Comparison of ENCODE assay signal across 9 cellular contexts in genomic region chr10:132330486-132330833, GRCh38. TPM values are rescaled to one million over a fixed set of nuclear protein-coding genes. Genes with fewer than 3 reads are reported as not detected.
DNase-seq lines count a peak whose midpoint lies in the region; ATAC-seq and TF ChIP-seq lines count a peak whose summit lies in the region.
"Had no signal": no experiment of that assay in that cellular context is flagged by ENCODE, and none has a peak within 500 bp of the region (broad histone marks: within the 10 kb centered on the region; RNA-seq: fewer than 3 reads in every experiment).

No MANE protein-coding gene starts in this region.

- POLR2A ChIA-PET in SK-N-SH (lab: Yijun Ruan, JAX): no interaction called here
- POLR2A ChIA-PET in WTC11 (lab: Charles Lee): interaction anchor here (0.7 kb wide), 1 partner anchor 29 kb away, joined by 4 read pairs; no protein-coding TSS in a partner anchor

- in situ Hi-C loops in G401 (cut with HindIII; ENCODE audit: low sequenced_read_pairs) (no loop called here), GM13977 (cut with MboI; ENCODE audit: low pct_unique_long_range_greater_than_20kb, low sequenced_read_pairs, unreplicated experiment) (no loop called here)

- no peak for TF ChIP-seq RAD21 in SK-N-SH (IDR thresholded peaks at IDR 0.05; ENCODE audit: low read length)

- H3K36me3 ChIP-seq in SK-N-SH (replicated peaks in 1 of 2; ENCODE audit: control insufficient read depth in 1 of 2, insufficient read depth in 2 of 2, low read length in 1 of 2): peaks cover 8 to 24% of the 10 kb centered on the region in 2 experiments

- 73% methylated on average over 8 of the region's 8 CpGs for whole genome bisulfite sequencing in SK-N-SH (ENCODE audit: low lambda C conversion rate)

- H3K27me3 Mint-ChIP-seq in WTC11 (ENCODE audit: low read depth) (peaks cover 12% of the 10 kb centered on the region), glutamatergic neuron (ENCODE audit: unreplicated experiment) (no peaks in the 10 kb centered on the region)

- no peaks in the 10 kb centered on the region for H3K9me3 ChIP-seq in SK-N-SH

- H3K9me2 ChIP-seq in SK-N-SH: no peaks in the 10 kb centered on the region

- TF ChIP-seq CTCF in SK-N-SH (IDR thresholded peaks at IDR 0.05) (no peak), WTC11 (IDR thresholded peaks at IDR 0.05) (no peak), glutamatergic neuron (IDR thresholded peaks at IDR 0.05; ENCODE audit: partially characterized antibody, unreplicated experiment) (no peak), GM13977 (IDR thresholded peaks at IDR 0.05; ENCODE audit: extremely low read depth, insufficient read depth, missing control alignments) (no peak)

- CTCF ChIA-PET in SK-N-SH (lab: Yijun Ruan, JAX): no interaction called here
- CTCF ChIA-PET in WTC11 (lab: Charles Lee): interaction anchor here (0.7 kb wide), 1 partner anchor 30 kb away, joined by 3 read pairs; no protein-coding TSS in a partner anchor

- peaks cover 7% of the 10 kb centered on the region for H3F3A ChIP-seq in SK-N-SH (replicated peaks; ENCODE audit: insufficient read depth)

- H2AFZ ChIP-seq in SK-N-SH (ENCODE audit: low read depth): no peak overlapping the region

- DNase-seq in SK-N-SH: no peak
- no peak for DNase-seq in WTC11 (ENCODE audit: low spot score)
- no peak for DNase-seq in glutamatergic neuron
- DNase-seq in stimulated activated effector memory CD8-positive, alpha-beta T cell treated with anti-CD3 and anti-CD28 coated beads, Interleukin-12 subunit alpha, Interleukin-12 subunit beta, amount 100 ng/mL, for 72 hours (ENCODE audit: low spot score in 2 of 2): no peak
- no peak for DNase-seq in G401 (ENCODE audit: low spot score)
- no peak for DNase-seq in GM13977 (ENCODE audit: low spot score)
- DNase-seq in NCI-H2081 (lab: John Stamatoyannopoulos, UW): no peak
- DNase-seq: NCI-H345 had no signal

- peak overlapping the region; percentile 91 for H3K4me2 ChIP-seq in SK-N-SH

- peaks cover 36% of the 10 kb centered on the region for H3K4me1 Mint-ChIP-seq in WTC11
- H3K4me1 Mint-ChIP-seq in glutamatergic neuron (ENCODE audit: low read depth, unreplicated experiment): peaks cover 21% of the 10 kb centered on the region
- peaks cover 67% of the 10 kb centered on the region for H3K4me1 Mint-ChIP-seq in stimulated activated effector memory CD8-positive, alpha-beta T cell treated with anti-CD3 and anti-CD28 coated beads, Interleukin-12 subunit alpha, Interleukin-12 subunit beta, amount 100 ng/mL, for 72 hours

- H3K27me3 ChIP-seq in SK-N-SH (ENCODE audit: insufficient read depth): no peaks in the 10 kb centered on the region

- ATAC-seq in SK-N-SH treated with all-trans-retinoic acid at 6 μM for 48 hours (no peak), WTC11 (no peak)
- ATAC-seq in stimulated activated effector memory CD8-positive, alpha-beta T cell treated with anti-CD3 and anti-CD28 coated beads, Interleukin-12 subunit alpha, Interleukin-12 subunit beta, amount 100 ng/mL, for 72 hours: no peak

- TF ChIP-seq EP300 in SK-N-SH (IDR thresholded peaks at IDR 0.05; ENCODE audit: borderline replicate concordance in 1 of 2, low read depth in 1 of 2, low read length in 1 of 2): no peak

- H3K4me1 ChIP-seq in SK-N-SH (ENCODE audit: control insufficient read depth in 1 of 2, insufficient read depth in 2 of 2, low read depth in 1 of 2, low read length in 1 of 2): peaks cover 0 to 30% of the 10 kb centered on the region in 2 experiments; a peak in 3 of 4 replicates

- no peaks in the 10 kb centered on the region for H4K20me1 ChIP-seq in SK-N-SH (ENCODE audit: insufficient read depth)

- H3K27ac Mint-ChIP-seq in WTC11 (no peak overlapping the region), glutamatergic neuron (ENCODE audit: unreplicated experiment) (no peak overlapping the region)
- H3K27ac Mint-ChIP-seq in stimulated activated effector memory CD8-positive, alpha-beta T cell treated with anti-CD3 and anti-CD28 coated beads, Interleukin-12 subunit alpha, Interleukin-12 subunit beta, amount 100 ng/mL, for 72 hours: peak overlapping the region; percentile 96

- H3K4me3 Mint-ChIP-seq in WTC11 (peak overlapping the region; percentile 92), glutamatergic neuron (ENCODE audit: unreplicated experiment) (peak overlapping the region; percentile 99)
- H3K4me3 Mint-ChIP-seq in stimulated activated effector memory CD8-positive, alpha-beta T cell treated with anti-CD3 and anti-CD28 coated beads, Interleukin-12 subunit alpha, Interleukin-12 subunit beta, amount 100 ng/mL, for 72 hours: peak overlapping the region; percentile 85

- H3K36me3 Mint-ChIP-seq in WTC11 (peaks cover 23% of the 10 kb centered on the region), glutamatergic neuron (ENCODE audit: unreplicated experiment) (peaks cover 5% of the 10 kb centered on the region)
- peaks cover 70% of the 10 kb centered on the region for H3K36me3 Mint-ChIP-seq in stimulated activated effector memory CD8-positive, alpha-beta T cell treated with anti-CD3 and anti-CD28 coated beads, Interleukin-12 subunit alpha, Interleukin-12 subunit beta, amount 100 ng/mL, for 72 hours

- peaks cover 71% of the 10 kb centered on the region for H3K79me2 ChIP-seq in SK-N-SH (ENCODE audit: insufficient read depth)

- peak overlapping the region; percentile 60 to 62; a peak in 3 of 4 replicates for H3K27ac ChIP-seq in SK-N-SH (ENCODE audit: low read depth in 2 of 2, low read length in 1 of 2)

- peak overlapping the region; percentile 81 to 91 for H3K4me3 ChIP-seq in SK-N-SH (ENCODE audit: low read depth in 2 of 2, low read length in 1 of 2)

- peak overlapping the region; percentile 93; the same call in 1 of the 2 replicates for H3K9ac ChIP-seq in SK-N-SH

- 0 out of 2 replicates have a peak, but pooled peaks cover 6% of the 10 kb centered on the region for H3K9me3 Mint-ChIP-seq in WTC11
- peaks cover 12% of the 10 kb centered on the region for H3K9me3 Mint-ChIP-seq in glutamatergic neuron (ENCODE audit: unreplicated experiment)
- H3K9me3 Mint-ChIP-seq in stimulated activated effector memory CD8-positive, alpha-beta T cell treated with anti-CD3 and anti-CD28 coated beads, Interleukin-12 subunit alpha, Interleukin-12 subunit beta, amount 100 ng/mL, for 72 hours: no peaks in the 10 kb centered on the region

TF ChIP-seq in SK-N-SH, 30 proteins besides CTCF, POLR2A, EP300 and RAD21:
- TF ChIP-seq TEAD4 (IDR thresholded peaks at IDR 0.05; ENCODE audit: borderline replicate concordance, insufficient read depth): no peak
- no peak for TF ChIP-seq JUND (IDR thresholded peaks at IDR 0.05)
- no peak for TF ChIP-seq RCOR1 (IDR thresholded peaks at IDR 0.05; ENCODE audit: low read length)
- TF ChIP-seq RXRA (IDR thresholded peaks at IDR 0.05; ENCODE audit: borderline replicate concordance, low read depth): no peak
- no peak for TF ChIP-seq MEF2A (IDR thresholded peaks at IDR 0.05; ENCODE audit: borderline replicate concordance, low read depth)
- no peak for TF ChIP-seq TAF1 (IDR thresholded peaks at IDR 0.05; ENCODE audit: borderline replicate concordance, low read depth, low read length)

TF ChIP-seq in SK-N-SH treated with all-trans-retinoic acid at 6 μM for 48 hours, 23 proteins besides CTCF, POLR2A, EP300 and RAD21:
- TF ChIP-seq ZNF565 (CRISPR knock-in tag; conservative IDR thresholded peaks at IDR 0.05; ENCODE audit: low read depth) (no peak), PATZ1 (CRISPR knock-in tag; IDR thresholded peaks at IDR 0.05; ENCODE audit: borderline replicate concordance) (no peak), ESRRG (CRISPR knock-in tag; IDR thresholded peaks at IDR 0.05) (no peak)

TF ChIP-seq in WTC11, 78 proteins besides CTCF, POLR2A, EP300 and RAD21 (continues in another document):
- TF ChIP-seq SMAD3 (CRISPR knock-in tag; IDR thresholded peaks at IDR 0.05; ENCODE audit: borderline replicate concordance) (no peak), ZNF263 (CRISPR knock-in tag; IDR thresholded peaks at IDR 0.05; ENCODE audit: low read depth) (no peak), TEAD1 (CRISPR knock-in tag; IDR thresholded peaks at IDR 0.05) (no peak), ATF1 (CRISPR knock-in tag; IDR thresholded peaks at IDR 0.05) (no peak), FOXK1 (CRISPR knock-in tag; IDR thresholded peaks at IDR 0.05) (no peak), ZNF219 (CRISPR knock-in tag; IDR thresholded peaks at IDR 0.05; ENCODE audit: borderline replicate concordance) (no peak), CDX4 (CRISPR knock-in tag; IDR thresholded peaks at IDR 0.05; ENCODE audit: borderline replicate concordance) (no peak)
- TF ChIP-seq, protein P1, sequence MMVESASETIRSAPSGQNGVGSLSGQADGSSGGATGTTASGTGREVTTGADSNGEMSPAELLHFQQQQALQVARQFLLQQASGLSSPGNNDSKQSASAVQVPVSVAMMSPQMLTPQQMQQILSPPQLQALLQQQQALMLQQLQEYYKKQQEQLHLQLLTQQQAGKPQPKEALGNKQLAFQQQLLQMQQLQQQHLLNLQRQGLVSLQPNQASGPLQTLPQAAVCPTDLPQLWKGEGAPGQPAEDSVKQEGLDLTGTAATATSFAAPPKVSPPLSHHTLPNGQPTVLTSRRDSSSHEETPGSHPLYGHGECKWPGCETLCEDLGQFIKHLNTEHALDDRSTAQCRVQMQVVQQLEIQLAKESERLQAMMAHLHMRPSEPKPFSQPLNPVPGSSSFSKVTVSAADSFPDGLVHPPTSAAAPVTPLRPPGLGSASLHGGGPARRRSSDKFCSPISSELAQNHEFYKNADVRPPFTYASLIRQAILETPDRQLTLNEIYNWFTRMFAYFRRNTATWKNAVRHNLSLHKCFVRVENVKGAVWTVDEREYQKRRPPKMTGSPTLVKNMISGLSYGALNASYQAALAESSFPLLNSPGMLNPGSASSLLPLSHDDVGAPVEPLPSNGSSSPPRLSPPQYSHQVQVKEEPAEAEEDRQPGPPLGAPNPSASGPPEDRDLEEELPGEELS (CRISPR knock-in tag; IDR thresholded peaks at IDR 0.05): no peak

RNA-seq across cellular contexts. Expression of gene LRRC27, which starts 1.5 kb away (rescaled TPM):
- polyA plus RNA-seq in SK-N-SH (2012; rRNA removed): 10.0 and 11.2 TPM in 2 replicates
- 7.4 and 7.6 TPM in 2 replicates for polyA plus RNA-seq in SK-N-SH (2012; cell fraction: cytosol; rRNA removed)
- 44.8 and 57.8 TPM in 2 replicates for polyA plus RNA-seq in SK-N-SH (2012; cell fraction: nucleus; rRNA removed)
- 4.0 to 4.6 TPM (median 4.4 TPM) in 3 replicates for total RNA-seq in WTC11 (2021)
- 13.8 TPM for total RNA-seq in glutamatergic neuron (ENCODE audit: unreplicated experiment)
- total RNA-seq in G401 (2014; rRNA removed; shearing (Covaris generic)): 3.7 and 11.0 TPM in 2 replicates

RNA-seq across cellular contexts. Expression of gene STK32C, which starts 22.7 kb away (rescaled TPM):
- polyA plus RNA-seq in SK-N-SH (2012; rRNA removed): 27.0 and 27.8 TPM in 2 replicates
- polyA plus RNA-seq in SK-N-SH (2012; cell fraction: cytosol; rRNA removed): 20.1 and 23.8 TPM in 2 replicates
- 21.1 and 30.0 TPM in 2 replicates for polyA plus RNA-seq in SK-N-SH (2012; cell fraction: nucleus; rRNA removed)
- total RNA-seq in WTC11 (2021) (20.7 to 23.2 TPM (median 22.2 TPM) in 3 replicates), glutamatergic neuron (ENCODE audit: unreplicated experiment) (69.2 TPM)
- 27.8 and 28.3 TPM in 2 replicates for total RNA-seq in G401 (2014; rRNA removed; shearing (Covaris generic))
